ENCODE assay signal across 11 cellular contexts in genomic region chr14:98182385-98183055, GRCh38.
DNase-seq lines count a peak whose midpoint lies in the region; FAIRE-seq and TF ChIP-seq lines count a peak whose summit lies in the region.
"Had no signal": no experiment of that assay in that cellular context is flagged by ENCODE, and none has a peak within 500 bp of the region (broad histone marks: within the 10 kb centered on the region; RNA-seq: fewer than 3 reads in every experiment).

No MANE protein-coding gene starts in this region.

- TF ChIP-seq CTCF in astrocyte of the cerebellum (IDR thresholded peaks at IDR 0.05; ENCODE audit: low read depth, low read length, missing control alignments) (no peak), lower leg skin (IDR thresholded peaks at IDR 0.05) (no peak)

- WGBS in lower leg skin, 2 donors: 58 to 61% methylated on average over 3 of the region's 3 CpGs

- no peak for DNase-seq in GM12892 (ENCODE audit: insufficient read length)
- DNase-seq in activated CD4-positive, alpha-beta T cell treated with anti-CD3 and anti-CD28 coated beads, Interleukin-2, amount 50 U/mL, for 4 hours: peak; percentile 60 to 66
- DNase-seq in astrocyte of the cerebellum (ENCODE audit: low read depth): peak; percentile 4
- DNase-seq in renal cortical epithelial cell (ENCODE audit: low read depth): peak; percentile 89
- DNase-seq in ACHN: no peak
- no peak for DNase-seq in H54 (ENCODE audit: insufficient read length, low spot score)
- no peak for DNase-seq in lower leg skin (ENCODE audit: low spot score in 2 of 2)
- no peak for DNase-seq in NCI-H345 (lab: John Stamatoyannopoulos, UW)
- DNase-seq: KG1 had no signal

- intact Hi-C loops in lower leg skin (cut with DNase I; ENCODE audit: low total_unique reads): no loop called here

- TF ChIP-seq POLR2A in GM12892 (IDR thresholded peaks at IDR 0.05; ENCODE audit: low read depth, low read length): no peak
- no peak for TF ChIP-seq POLR2A in H54 (IDR thresholded peaks at IDR 0.05; ENCODE audit: low read depth, low read length)
- no peak for TF ChIP-seq POLR2A in lower leg skin (IDR thresholded peaks at IDR 0.05)

- FAIRE-seq in GM12892 (lab: Jason Lieb, UNC): peak; percentile 51
- FAIRE-seq in H54 (lab: Jason Lieb, UNC): no peak

- in situ Hi-C loops in astrocyte of the cerebellum (cut with HindIII; ENCODE audit: low sequenced_read_pairs): no loop called here
- in situ Hi-C loops in ACHN (cut with HindIII; ENCODE audit: low pct_ligation_motif_present, low pct_unique_long_range_greater_than_20kb, low sequenced_read_pairs): no loop called here

- H3K4me3 ChIP-seq in astrocyte of the cerebellum (ENCODE audit: low read depth, low read length) (no peak overlapping the region), lower leg skin (ENCODE audit: low read depth, poor library complexity, severe bottlenecking) (no peak overlapping the region)
- H3K4me3 ChIP-seq: esophagus muscularis mucosa, neural progenitor cell had no signal

Comparison
In these comparisons a context has a peak if more than half of its experiments do, and no peak if none do; other contexts are left out.
1. DNase-seq: peak in activated CD4-positive, alpha-beta T cell treated with anti-CD3 and anti-CD28 coated beads, Interleukin-2, amount 50 U/mL, for 4 hours (2 of 2), astrocyte of the cerebellum (single experiment) and renal cortical epithelial cell (single experiment); none in GM12892 (single experiment), ACHN (single experiment), H54 (single experiment), lower leg skin (0 of 2) and NCI-H345 (single experiment).